ENCODE assay signal across 25 cellular contexts in genomic region chr13:51666839-51667238, GRCh38.
"Had no signal": no experiment of that assay in that cellular context is flagged by ENCODE, and none has a peak within 500 bp of the region (broad histone marks: within the 10 kb centered on the region; RNA-seq: fewer than 3 reads in every experiment).

No MANE protein-coding gene starts in this region.

- H3K27me3 ChIP-seq: breast epithelium, gastrocnemius medialis, tibial nerve, vagina had no signal

- FAIRE-seq: astrocyte had no signal

- H3K27ac Mint-ChIP-seq: nephron progenitor cell had no signal

- H3K27me3 Mint-ChIP-seq: stimulated activated naive CD8-positive, alpha-beta T cell treated with anti-CD3 and anti-CD28 coated beads, Interleukin-15, Interleukin-2, amounts not matched to agents 100 ng/mL and 50 ng/mL, for 24 hours; T-cell had no signal

- H3K4me3 ChIP-seq: breast epithelium, gastrocnemius medialis, tibial nerve, vagina had no signal

- H3K27ac ChIP-seq: gastrocnemius medialis, vagina had no signal

- DNase-seq: activated CD4-positive, alpha-beta T cell treated with anti-CD3 and anti-CD28 coated beads, Interleukin-2, amount 50 U/mL, for 1 hour; activated CD4-positive, CD25-positive, alpha-beta regulatory T cell treated with anti-CD3 and anti-CD28 coated beads, Interleukin-2, amount 50 U/mL, for 72 hours; activated CD8-positive, alpha-beta memory T cell treated with anti-CD3 and anti-CD28 coated beads for 24 hours; activated CD8-positive, alpha-beta memory T cell treated with anti-CD3 and anti-CD28 coated beads, Interleukin-2, amount 50 U/mL, for 48 hours; activated effector memory CD4-positive, alpha-beta T cell treated with Interleukin-2 at 50 U/mL for 16 hours; activated naive CD4-positive, alpha-beta T cell treated with anti-CD3 and anti-CD28 coated beads, Interleukin-2, amount 50 U/mL, for 16 hours; activated T-cell treated with anti-CD3 and anti-CD28 coated beads, Interleukin-2, amount 50 U/mL, for 48 hours; cerebellar nuclear complex; cortex of kidney; gastrocnemius medialis; head of caudate nucleus; left ventricle myocardium superior; nephron progenitor cell; nucleus accumbens; retina; stimulated activated CD4-positive, alpha-beta T cell treated with anti-CD3 and anti-CD28 coated beads, Interleukin-12 subunit alpha, Interleukin-12 subunit beta, amount 100 ng/mL, for 4 hours; stimulated activated CD4-positive, alpha-beta T cell treated with anti-CD3 and anti-CD28 coated beads, Interleukin-2, amount 100 ng/mL, for 24 hours; T-cell; T1000 had no signal

- ATAC-seq: esophagus mucosa, gastrocnemius medialis, left ventricle myocardium superior, T-cell had no signal

- H3K9me3 ChIP-seq: breast epithelium, gastrocnemius medialis, tibial nerve, vagina had no signal

- H3K36me3 ChIP-seq: breast epithelium, gastrocnemius medialis, vagina had no signal

- H3K4me3 Mint-ChIP-seq: nephron progenitor cell; stimulated activated naive CD8-positive, alpha-beta T cell treated with anti-CD3 and anti-CD28 coated beads, Interleukin-15, Interleukin-2, amounts not matched to agents 100 ng/mL and 50 ng/mL, for 24 hours; T-cell had no signal

- H3K4me1 ChIP-seq: gastrocnemius medialis had no signal
